Comparison of ENCODE assay signal across 9 cellular contexts in the genomic region with DNA sequence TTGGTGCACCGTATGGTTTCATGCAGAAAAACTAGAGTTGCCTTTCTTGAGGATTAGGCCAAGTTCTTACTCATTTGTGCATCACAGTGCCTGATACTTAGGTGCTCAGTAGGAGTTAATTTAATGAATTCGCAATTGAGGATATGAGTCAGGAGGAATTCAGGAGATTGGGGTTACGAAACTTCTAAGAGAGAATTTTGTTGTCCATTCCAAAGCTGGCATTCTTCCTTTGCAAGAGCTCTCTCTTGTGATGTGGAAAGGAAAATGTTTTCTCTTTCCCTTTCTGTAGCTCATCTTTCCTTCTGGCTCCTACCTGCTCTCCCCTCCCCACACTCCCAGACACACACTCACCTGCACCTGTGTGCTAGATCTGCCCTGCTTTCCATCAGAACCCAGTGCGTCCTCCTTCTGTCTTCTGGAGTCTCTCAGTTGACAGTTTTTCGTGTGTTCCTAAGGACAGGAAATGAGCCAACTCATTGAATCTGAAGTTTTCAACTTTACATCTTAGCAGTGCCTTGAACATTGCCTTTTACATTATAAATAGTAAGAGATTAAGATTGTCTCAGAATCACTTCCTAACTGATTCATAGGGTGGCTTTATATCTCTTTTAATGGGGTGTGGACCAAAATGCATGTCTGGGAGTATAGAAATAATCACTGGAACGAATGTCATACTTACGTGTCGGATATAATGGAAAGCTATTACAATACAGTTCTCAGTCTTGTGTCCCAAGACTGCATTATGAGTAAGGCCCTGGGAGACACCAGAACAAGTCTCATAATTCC. TPM values are rescaled to one million over a fixed set of nuclear protein-coding genes. Genes with fewer than 3 reads are reported as not detected.
DNase-seq lines count a peak whose midpoint lies in the region; ATAC-seq and TF ChIP-seq lines count a peak whose summit lies in the region.
"Had no signal": no experiment of that assay in that cellular context is flagged by ENCODE, and none has a peak within 500 bp of the region (broad histone marks: within the 10 kb centered on the region; RNA-seq: fewer than 3 reads in every experiment).

No MANE protein-coding gene starts in this region.

- H3K27ac Mint-ChIP-seq in immature natural killer cell: no peak overlapping the region

- H2AFZ ChIP-seq in osteoblast (ENCODE audit: low read length): peak overlapping the region; percentile 77

- no peak overlapping the region for H3K4me3 ChIP-seq in epithelial cell of proximal tubule (ENCODE audit: low read depth, low read length)
- H3K4me3 ChIP-seq in osteoblast (ENCODE audit: insufficient read depth, low read length): peak overlapping the region; percentile 69
- H3K4me3 ChIP-seq in coronary artery: no peak overlapping the region
- H3K4me3 ChIP-seq: ovary had no signal

- peak; percentile 42 for TF ChIP-seq CTCF in epithelial cell of proximal tubule (conservative IDR thresholded peaks at IDR 0.05; ENCODE audit: low read depth, low read length)
- TF ChIP-seq CTCF in osteoblast (IDR thresholded peaks at IDR 0.05; ENCODE audit: extremely low read depth, low read depth, low read length): peak; percentile 7
- TF ChIP-seq CTCF in coronary artery (IDR thresholded peaks at IDR 0.05): no peak

- H3K4me1 ChIP-seq in osteoblast (ENCODE audit: insufficient read depth, low read length): peaks cover 17% of the 10 kb centered on the region

- H3K36me3 Mint-ChIP-seq in immature natural killer cell: peaks cover 5 to 43% (median 14%) of the 10 kb centered on the region in 3 donors

- no peaks in the 10 kb centered on the region for H3K27me3 ChIP-seq in osteoblast (ENCODE audit: insufficient read depth, low read length)
- H3K27me3 ChIP-seq: ovary had no signal

- no peaks in the 10 kb centered on the region for H3K27me3 Mint-ChIP-seq in immature natural killer cell (ENCODE audit: low read depth in 3 of 3)

- peak overlapping the region; percentile 93 for H3K27ac ChIP-seq in osteoblast (ENCODE audit: low read depth, low read length)
- no peak overlapping the region for H3K27ac ChIP-seq in coronary artery
- H3K27ac ChIP-seq: ovary had no signal

- H3K9me3 ChIP-seq in osteoblast (ENCODE audit: low read depth, low read length): no peaks in the 10 kb centered on the region
- H3K9me3 ChIP-seq: ovary had no signal

- peaks cover 4% of the 10 kb centered on the region for H3K79me2 ChIP-seq in osteoblast (ENCODE audit: insufficient read depth, low read length)

- H3K36me3 ChIP-seq in osteoblast (ENCODE audit: insufficient read depth, low read length): peaks cover 47% of the 10 kb centered on the region
- H3K36me3 ChIP-seq: ovary had no signal

- H3K4me1 Mint-ChIP-seq in immature natural killer cell: no peaks in the 10 kb centered on the region

- H4K20me1 ChIP-seq in osteoblast (ENCODE audit: insufficient read depth, low read length): no peaks in the 10 kb centered on the region

- DNase-seq in GM04504 (ENCODE audit: low read depth) (peak; percentile 88), RPMI7951 (ENCODE audit: low read depth) (peak; percentile 79), epithelial cell of proximal tubule (ENCODE audit: low read depth) (peak; percentile 97), osteoblast (ENCODE audit: insufficient read length, low spot score, missing footprints) (peak; percentile 41), immature natural killer cell (no peak), coronary artery (ENCODE audit: low spot score) (no peak), DMS 273 (lab: John Stamatoyannopoulos, UW; ENCODE audit: unreplicated experiment) (no peak)
- DNase-seq: ovary had no signal

- no peak for ATAC-seq in HG02642 (IDR thresholded peaks at IDR 0.05; ENCODE audit: poor library complexity, unreplicated experiment)

- no peaks in the 10 kb centered on the region for H3K9me3 Mint-ChIP-seq in immature natural killer cell

- H3K4me3 Mint-ChIP-seq in immature natural killer cell: no peak overlapping the region

- peak overlapping the region; percentile 97 for H3K4me2 ChIP-seq in osteoblast (ENCODE audit: insufficient read depth, low read length)

RNA-seq across cellular contexts. Expression of a gene that starts 19.7 kb away (rescaled TPM):
- total RNA-seq in RPMI7951 (2014; rRNA removed; shearing (Covaris generic)): 35.4 and 37.6 TPM in 2 replicates
- total RNA-seq in epithelial cell of proximal tubule: 39.4 and 43.0 TPM in 2 replicates
- 99.2 and 103 TPM in 2 replicates for total RNA-seq in osteoblast
- polyA plus RNA-seq in immature natural killer cell: 10 to 100 TPM; 24.2 to 67.6 (median 36.3) TPM

RNA-seq across cellular contexts. Expression of a gene that starts 27.2 kb away (rescaled TPM):
- total RNA-seq in RPMI7951 (2014; rRNA removed; shearing (Covaris generic)): 9.2 and 13.3 TPM in 2 replicates
- total RNA-seq in epithelial cell of proximal tubule: 14.6 and 18.7 TPM in 2 replicates
- total RNA-seq in osteoblast: 22.1 and 30.9 TPM in 2 replicates
- polyA plus RNA-seq in immature natural killer cell: 10 to 100 TPM; 13.3 to 20.1 (median 13.6) TPM

RNA-seq across cellular contexts. Expression of a gene that starts 27.3 kb away (rescaled TPM):
- 19.9 and 22.5 TPM in 2 replicates for total RNA-seq in RPMI7951 (2014; rRNA removed; shearing (Covaris generic))
- total RNA-seq in epithelial cell of proximal tubule (15.4 and 26.6 TPM in 2 replicates), osteoblast (15.9 and 18.0 TPM in 2 replicates)
- 1 to 10 TPM; 1.2 to 4.2 (median 1.7) TPM for polyA plus RNA-seq in immature natural killer cell

RNA-seq across cellular contexts. Expression of a gene that starts 52.5 kb away (rescaled TPM):
- 56.6 and 59.6 TPM in 2 replicates for total RNA-seq in RPMI7951 (2014; rRNA removed; shearing (Covaris generic))
- 38.7 and 49.3 TPM in 2 replicates for total RNA-seq in epithelial cell of proximal tubule
- 13.4 and 14.4 TPM in 2 replicates for total RNA-seq in osteoblast
- polyA plus RNA-seq in immature natural killer cell: 10 to 100 TPM; 24.3 to 30.8 (median 24.5) TPM

Comparison
In these comparisons a context has a peak if more than half of its experiments do, and no peak if none do; other contexts are left out.
1. DNase-seq: peak in GM04504 (single experiment), RPMI7951 (single experiment), epithelial cell of proximal tubule (single experiment) and osteoblast (single experiment); none in immature natural killer cell (0 of 3), coronary artery (single experiment) and DMS 273 (single experiment).